Comparison of ENCODE assay signal across 23 cellular contexts in the genomic region with DNA sequence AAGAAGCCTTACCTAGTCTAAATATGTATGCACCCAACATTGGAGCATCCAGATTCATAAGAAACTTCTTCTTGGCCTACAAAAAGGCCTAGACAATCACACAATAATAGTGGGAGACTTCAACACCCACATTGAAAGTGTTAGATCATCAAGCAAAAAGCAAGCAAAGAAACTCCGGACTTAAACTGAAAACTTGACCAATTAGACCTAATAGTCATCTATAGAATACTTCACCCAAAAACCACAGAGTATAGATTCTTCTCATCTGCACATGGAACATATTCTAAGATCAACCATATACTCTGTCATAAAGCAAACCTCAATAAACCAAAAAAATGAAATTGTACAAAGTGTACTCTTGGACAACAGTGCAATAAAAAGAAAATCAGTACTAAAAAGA. TPM values are rescaled to one million over a fixed set of nuclear protein-coding genes. Genes with fewer than 3 reads are reported as not detected.
"Had no signal": no experiment of that assay in that cellular context is flagged by ENCODE, and none has a peak within 500 bp of the region (broad histone marks: within the 10 kb centered on the region; RNA-seq: fewer than 3 reads in every experiment).

No MANE protein-coding gene starts in this region.

- H3K36me3 Mint-ChIP-seq: natural killer cell treated with Interleukin-12 subunit alpha and Interleukin-12 subunit beta and Interleukin-15 and Interleukin-18, amount 100 ng/mL, for 72 hours had no signal

- H3K4me3 Mint-ChIP-seq: natural killer cell treated with Interleukin-12 subunit alpha and Interleukin-12 subunit beta and Interleukin-15 and Interleukin-18, amount 100 ng/mL, for 72 hours had no signal

- ATAC-seq: esophagus mucosa; heart left ventricle; left colon; left ventricle myocardium superior; natural killer cell treated with Interleukin-12 subunit alpha and Interleukin-12 subunit beta and Interleukin-15 and Interleukin-18, amount 100 ng/mL, for 72 hours; pancreas; right cardiac atrium had no signal

- H3K27ac Mint-ChIP-seq: natural killer cell treated with Interleukin-12 subunit alpha and Interleukin-12 subunit beta and Interleukin-15 and Interleukin-18, amount 100 ng/mL, for 72 hours; progenitor cell of endocrine pancreas had no signal

- H3K9me3 Mint-ChIP-seq: natural killer cell treated with Interleukin-12 subunit alpha and Interleukin-12 subunit beta and Interleukin-15 and Interleukin-18, amount 100 ng/mL, for 72 hours had no signal

- DNase-seq: effector memory CD4-positive, alpha-beta T cell; heart left ventricle; hippocampal formation; left colon; left ventricle myocardium superior; mesenchymal stem cell; midbrain; occipital lobe; pancreas; right cardiac atrium; small intestine; stimulated activated CD4-positive, alpha-beta T cell treated with anti-CD3 and anti-CD28 coated beads, Interleukin-12 subunit alpha, Interleukin-12 subunit beta, amount 100 ng/mL, for 4 hours; stimulated activated naive CD4-positive, alpha-beta T cell; trophoblast cell had no signal

RNA-seq across cellular contexts. Expression of gene OR5K4, which starts 22.3 kb away (rescaled TPM):
- total RNA-seq: esophagus mucosa; fibroblast of lung; frontal cortex; glomerular endothelial cell; heart left ventricle; kidney epithelial cell; left colon; left ventricle myocardium superior; lung; natural killer cell treated with Interleukin-12 subunit alpha and Interleukin-12 subunit beta and Interleukin-15 and Interleukin-18, amount 100 ng/mL, for 72 hours; occipital lobe; pancreas; progenitor cell of endocrine pancreas; right cardiac atrium; urinary bladder had no signal

RNA-seq across cellular contexts. Expression of gene OR5H2, which starts 49.0 kb away (rescaled TPM):
- total RNA-seq: esophagus mucosa; fibroblast of lung; frontal cortex; glomerular endothelial cell; heart left ventricle; kidney epithelial cell; left colon; left ventricle myocardium superior; lung; natural killer cell treated with Interleukin-12 subunit alpha and Interleukin-12 subunit beta and Interleukin-15 and Interleukin-18, amount 100 ng/mL, for 72 hours; occipital lobe; pancreas; progenitor cell of endocrine pancreas; right cardiac atrium; urinary bladder had no signal

RNA-seq across cellular contexts. Expression of gene OR5K3, which starts 59.1 kb away (rescaled TPM):
- total RNA-seq: esophagus mucosa; fibroblast of lung; frontal cortex; glomerular endothelial cell; heart left ventricle; kidney epithelial cell; left colon; left ventricle myocardium superior; lung; natural killer cell treated with Interleukin-12 subunit alpha and Interleukin-12 subunit beta and Interleukin-15 and Interleukin-18, amount 100 ng/mL, for 72 hours; occipital lobe; pancreas; progenitor cell of endocrine pancreas; right cardiac atrium; urinary bladder had no signal
